ENCODE assay signal across 27 cellular contexts in genomic region chr20:57094991-57095390, GRCh38.
"Had no signal": no experiment of that assay in that cellular context is flagged by ENCODE, and none has a peak within 500 bp of the region (broad histone marks: within the 10 kb centered on the region; RNA-seq: fewer than 3 reads in every experiment).

No MANE protein-coding gene starts in this region.

- H3K4me1 ChIP-seq: parathyroid adenoma, upper lobe of right lung, uterus had no signal

- DNase-seq: hypothalamus; immature natural killer cell; left ventricle myocardium inferior; midbrain; mucosa of descending colon; naive thymus-derived CD4-positive, alpha-beta T cell; nucleus accumbens; stimulated activated CD4-positive, alpha-beta T cell treated with anti-CD3 and anti-CD28 coated beads, Interleukin-4, amount 100 ng/mL, for 24 hours; stimulated activated naive CD4-positive, alpha-beta T cell; tibial artery; trophoblast cell; upper lobe of right lung; uterus had no signal

- H3K36me3 ChIP-seq: heart left ventricle, left ventricle myocardium inferior, right atrium auricular region, suprapubic skin, thoracic aorta, tibial artery, upper lobe of right lung, uterus had no signal

- ATAC-seq: heart left ventricle; mucosa of descending colon; naive thymus-derived CD4-positive, alpha-beta T cell; natural killer cell treated with Interleukin-12 subunit alpha and Interleukin-12 subunit beta and Interleukin-15 and Interleukin-18, amount 100 ng/mL, for 72 hours; sciatic nerve; stimulated activated effector memory CD8-positive, alpha-beta T cell treated with anti-CD3 and anti-CD28 coated beads, Interleukin-12 subunit alpha, Interleukin-12 subunit beta, amount 100 ng/mL, for 72 hours; upper lobe of right lung had no signal

- H3K9me3 ChIP-seq: heart left ventricle, left ventricle myocardium inferior, mucosa of descending colon, right atrium auricular region, suprapubic skin, thoracic aorta, tibial artery, upper lobe of right lung, uterus had no signal

- H3K4me3 Mint-ChIP-seq: immature natural killer cell; memory B cell; naive thymus-derived CD4-positive, alpha-beta T cell; natural killer cell treated with Interleukin-12 subunit alpha and Interleukin-12 subunit beta and Interleukin-15 and Interleukin-18, amount 100 ng/mL, for 72 hours; neural crest cell; stimulated activated effector memory CD8-positive, alpha-beta T cell treated with anti-CD3 and anti-CD28 coated beads, Interleukin-12 subunit alpha, Interleukin-12 subunit beta, amount 100 ng/mL, for 72 hours; stimulated activated naive CD8-positive, alpha-beta T cell treated with anti-CD3 and anti-CD28 coated beads, Interleukin-15, Interleukin-2, amounts not matched to agents 100 ng/mL and 50 ng/mL, for 24 hours had no signal

- H3K79me2 ChIP-seq: parathyroid adenoma had no signal

- FAIRE-seq: islet of Langerhans had no signal

- H2AFZ ChIP-seq: parathyroid adenoma had no signal

- H3K9me3 Mint-ChIP-seq: naive thymus-derived CD4-positive, alpha-beta T cell; natural killer cell treated with Interleukin-12 subunit alpha and Interleukin-12 subunit beta and Interleukin-15 and Interleukin-18, amount 100 ng/mL, for 72 hours; neural crest cell; stimulated activated naive CD8-positive, alpha-beta T cell treated with anti-CD3 and anti-CD28 coated beads, Interleukin-15, Interleukin-2, amounts not matched to agents 100 ng/mL and 50 ng/mL, for 24 hours had no signal

- H3K27me3 ChIP-seq: right atrium auricular region, upper lobe of right lung, uterus had no signal

- H3K9ac ChIP-seq: parathyroid adenoma had no signal

- H3K27ac ChIP-seq: heart left ventricle, left ventricle myocardium inferior, parathyroid adenoma, right atrium auricular region, skin epidermis, suprapubic skin, thoracic aorta, tibial artery, upper lobe of right lung, uterus had no signal

- H3K36me3 Mint-ChIP-seq: immature natural killer cell; memory B cell; naive thymus-derived CD4-positive, alpha-beta T cell; natural killer cell treated with Interleukin-12 subunit alpha and Interleukin-12 subunit beta and Interleukin-15 and Interleukin-18, amount 100 ng/mL, for 72 hours had no signal

- H3K27ac Mint-ChIP-seq: immature natural killer cell; memory B cell; naive thymus-derived CD4-positive, alpha-beta T cell; natural killer cell treated with Interleukin-12 subunit alpha and Interleukin-12 subunit beta and Interleukin-15 and Interleukin-18, amount 100 ng/mL, for 72 hours; progenitor cell of endocrine pancreas; stimulated activated effector memory CD8-positive, alpha-beta T cell treated with anti-CD3 and anti-CD28 coated beads, Interleukin-12 subunit alpha, Interleukin-12 subunit beta, amount 100 ng/mL, for 72 hours had no signal

- H3K4me3 ChIP-seq: heart left ventricle, left ventricle myocardium inferior, mucosa of descending colon, right atrium auricular region, skin epidermis, suprapubic skin, thoracic aorta, tibial artery, upper lobe of right lung, uterus had no signal
